ENCODE assay signal across 1 cellular context in genomic region chr9:133973791-133974630, GRCh38.
TF ChIP-seq lines count a peak whose summit lies in the region.

No MANE protein-coding gene starts in this region.

TF ChIP-seq in HepG2, 621 proteins besides CTCF, POLR2A, EP300 and RAD21 (continued from another document and continues in another):
- TF ChIP-seq, protein P1, sequence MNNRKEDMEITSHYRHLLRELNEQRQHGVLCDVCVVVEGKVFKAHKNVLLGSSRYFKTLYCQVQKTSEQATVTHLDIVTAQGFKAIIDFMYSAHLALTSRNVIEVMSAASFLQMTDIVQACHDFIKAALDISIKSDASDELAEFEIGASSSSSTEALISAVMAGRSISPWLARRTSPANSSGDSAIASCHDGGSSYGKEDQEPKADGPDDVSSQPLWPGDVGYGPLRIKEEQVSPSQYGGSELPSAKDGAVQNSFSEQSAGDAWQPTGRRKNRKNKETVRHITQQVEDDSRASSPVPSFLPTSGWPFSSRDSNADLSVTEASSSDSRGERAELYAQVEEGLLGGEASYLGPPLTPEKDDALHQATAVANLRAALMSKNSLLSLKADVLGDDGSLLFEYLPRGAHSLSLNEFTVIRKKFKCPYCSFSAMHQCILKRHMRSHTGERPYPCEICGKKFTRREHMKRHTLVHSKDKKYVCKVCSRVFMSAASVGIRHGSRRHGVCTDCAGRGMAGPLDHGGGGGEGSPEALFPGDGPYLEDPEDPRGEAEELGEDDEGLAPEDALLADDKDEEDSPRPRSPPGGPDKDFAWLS (CRISPR knock-in tag; IDR thresholded peaks at IDR 0.05; ENCODE audit: borderline replicate concordance) = no peak
- TF ChIP-seq SMAD3 (CRISPR knock-in tag; IDR thresholded peaks at IDR 0.05) (no peak), ZNF362 (CRISPR knock-in tag; IDR thresholded peaks at IDR 0.05; ENCODE audit: borderline replicate concordance) (no peak), ZNF672 (CRISPR knock-in tag; IDR thresholded peaks at IDR 0.05) (no peak), FOSL1 (CRISPR knock-in tag; IDR thresholded peaks at IDR 0.05; ENCODE audit: borderline replicate concordance) (no peak), SNAI1 (CRISPR knock-in tag; IDR thresholded peaks at IDR 0.05; ENCODE audit: borderline replicate concordance) (no peak), ASH2L (IDR thresholded peaks at IDR 0.05; ENCODE audit: insufficient read length, low read depth, low read length) (no peak), ZNF784 (CRISPR knock-in tag; IDR thresholded peaks at IDR 0.05; ENCODE audit: borderline replicate concordance) (no peak), MYNN (CRISPR knock-in tag; IDR thresholded peaks at IDR 0.05; ENCODE audit: low read depth) (no peak), HNF4G (IDR thresholded peaks at IDR 0.05; ENCODE audit: borderline replicate concordance, low read depth, low read length) (peak; percentile 38; the same call in 1 of the 2 replicates), HNF4G (CRISPR knock-in tag; IDR thresholded peaks at IDR 0.05; ENCODE audit: borderline replicate concordance, low read depth) (no peak; the same call in 1 of the 2 replicates), ZNF317 (CRISPR knock-in tag; IDR thresholded peaks at IDR 0.05) (peak; percentile 67; the same call in 1 of the 2 replicates), ZNF567 (CRISPR knock-in tag; IDR thresholded peaks at IDR 0.05; ENCODE audit: borderline replicate concordance) (no peak), ZNF350 (CRISPR knock-in tag; IDR thresholded peaks at IDR 0.05; ENCODE audit: borderline replicate concordance, low read depth) (no peak), BHLHE40 (IDR thresholded peaks at IDR 0.05; ENCODE audit: low read length) (no peak), NRL (CRISPR knock-in tag; IDR thresholded peaks at IDR 0.05; ENCODE audit: borderline replicate concordance) (no peak), PAF1 (CRISPR knock-in tag; IDR thresholded peaks at IDR 0.05) (no peak), ZNF678 (CRISPR knock-in tag; IDR thresholded peaks at IDR 0.05) (no peak), TBP (CRISPR knock-in tag; IDR thresholded peaks at IDR 0.05) (no peak), KLF13 (CRISPR knock-in tag; IDR thresholded peaks at IDR 0.05) (no peak), ZNF768 (CRISPR knock-in tag; IDR thresholded peaks at IDR 0.05) (no peak), HMG20A (CRISPR knock-in tag; IDR thresholded peaks at IDR 0.05; ENCODE audit: borderline replicate concordance) (no peak), NR2F1 (CRISPR knock-in tag; IDR thresholded peaks at IDR 0.05) (peak in 1 of 2 experiments; percentile 63; a peak in 1 of 4 replicates), SIX4 (CRISPR knock-in tag; IDR thresholded peaks at IDR 0.05) (no peak), PHF20 (CRISPR knock-in tag; IDR thresholded peaks at IDR 0.05) (no peak), ZNF282 (IDR thresholded peaks at IDR 0.05; ENCODE audit: partially characterized antibody) (no peak), PHB2 (IDR thresholded peaks at IDR 0.05; ENCODE audit: partially characterized antibody) (no peak), HOXA7 (CRISPR knock-in tag; IDR thresholded peaks at IDR 0.05) (no peak), MED13 (CRISPR knock-in tag; IDR thresholded peaks at IDR 0.05) (no peak), ZNF704 (CRISPR knock-in tag; IDR thresholded peaks at IDR 0.05; ENCODE audit: borderline replicate concordance) (no peak), GPN1 (CRISPR knock-in tag; IDR thresholded peaks at IDR 0.05; ENCODE audit: borderline replicate concordance) (no peak), NFYC (CRISPR knock-in tag; IDR thresholded peaks at IDR 0.05) (no peak), ZNF557 (CRISPR knock-in tag; IDR thresholded peaks at IDR 0.05) (no peak), SMARCE1 (IDR thresholded peaks at IDR 0.05; ENCODE audit: borderline replicate concordance) (no peak), KDM1A (CRISPR knock-in tag; IDR thresholded peaks at IDR 0.05) (no peak), ZNF501 (CRISPR knock-in tag; IDR thresholded peaks at IDR 0.05) (0 out of 2 replicates have a peak, but pooled peaks have one; percentile 35), ATF4 (CRISPR knock-in tag; IDR thresholded peaks at IDR 0.05) (no peak), ZNF253 (CRISPR knock-in tag; IDR thresholded peaks at IDR 0.05; ENCODE audit: borderline replicate concordance) (no peak), ZNF251 (CRISPR knock-in tag; IDR thresholded peaks at IDR 0.05) (no peak), KLF6 (CRISPR knock-in tag; IDR thresholded peaks at IDR 0.05) (no peak), ZNF790 (CRISPR knock-in tag; IDR thresholded peaks at IDR 0.05; ENCODE audit: borderline replicate concordance) (no peak)
- TF ChIP-seq, protein P2, sequence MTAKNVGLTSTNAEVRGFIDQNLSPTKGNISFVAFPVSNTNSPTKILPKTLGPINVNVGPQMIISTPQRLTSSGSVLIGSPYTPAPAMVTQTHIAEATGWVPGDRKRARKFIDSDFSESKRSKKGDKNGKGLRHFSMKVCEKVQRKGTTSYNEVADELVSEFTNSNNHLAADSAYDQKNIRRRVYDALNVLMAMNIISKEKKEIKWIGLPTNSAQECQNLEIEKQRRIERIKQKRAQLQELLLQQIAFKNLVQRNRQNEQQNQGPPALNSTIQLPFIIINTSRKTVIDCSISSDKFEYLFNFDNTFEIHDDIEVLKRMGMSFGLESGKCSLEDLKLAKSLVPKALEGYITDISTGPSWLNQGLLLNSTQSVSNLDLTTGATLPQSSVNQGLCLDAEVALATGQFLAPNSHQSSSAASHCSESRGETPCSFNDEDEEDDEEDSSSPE (CRISPR knock-in tag; IDR thresholded peaks at IDR 0.05) = no peak
- TF ChIP-seq, protein P3, sequence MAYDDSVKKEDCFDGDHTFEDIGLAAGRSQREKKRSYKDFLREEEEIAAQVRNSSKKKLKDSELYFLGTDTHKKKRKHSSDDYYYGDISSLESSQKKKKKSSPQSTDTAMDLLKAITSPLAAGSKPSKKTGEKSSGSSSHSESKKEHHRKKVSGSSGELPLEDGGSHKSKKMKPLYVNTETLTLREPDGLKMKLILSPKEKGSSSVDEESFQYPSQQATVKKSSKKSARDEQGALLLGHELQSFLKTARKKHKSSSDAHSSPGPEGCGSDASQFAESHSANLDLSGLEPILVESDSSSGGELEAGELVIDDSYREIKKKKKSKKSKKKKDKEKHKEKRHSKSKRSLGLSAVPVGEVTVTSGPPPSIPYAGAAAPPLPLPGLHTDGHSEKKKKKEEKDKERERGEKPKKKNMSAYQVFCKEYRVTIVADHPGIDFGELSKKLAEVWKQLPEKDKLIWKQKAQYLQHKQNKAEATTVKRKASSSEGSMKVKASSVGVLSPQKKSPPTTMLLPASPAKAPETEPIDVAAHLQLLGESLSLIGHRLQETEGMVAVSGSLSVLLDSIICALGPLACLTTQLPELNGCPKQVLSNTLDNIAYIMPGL (CRISPR knock-in tag; IDR thresholded peaks at IDR 0.05; ENCODE audit: borderline replicate concordance in 1 of 2, low read depth in 1 of 2) = no peak
- TF ChIP-seq, protein P4, sequence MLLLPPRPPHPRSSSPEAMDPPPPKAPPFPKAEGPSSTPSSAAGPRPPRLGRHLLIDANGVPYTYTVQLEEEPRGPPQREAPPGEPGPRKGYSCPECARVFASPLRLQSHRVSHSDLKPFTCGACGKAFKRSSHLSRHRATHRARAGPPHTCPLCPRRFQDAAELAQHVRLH (CRISPR knock-in tag; IDR thresholded peaks at IDR 0.05; ENCODE audit: borderline replicate concordance, low read depth) = no peak; the same call in 1 of the 2 replicates
- TF ChIP-seq, protein P5, sequence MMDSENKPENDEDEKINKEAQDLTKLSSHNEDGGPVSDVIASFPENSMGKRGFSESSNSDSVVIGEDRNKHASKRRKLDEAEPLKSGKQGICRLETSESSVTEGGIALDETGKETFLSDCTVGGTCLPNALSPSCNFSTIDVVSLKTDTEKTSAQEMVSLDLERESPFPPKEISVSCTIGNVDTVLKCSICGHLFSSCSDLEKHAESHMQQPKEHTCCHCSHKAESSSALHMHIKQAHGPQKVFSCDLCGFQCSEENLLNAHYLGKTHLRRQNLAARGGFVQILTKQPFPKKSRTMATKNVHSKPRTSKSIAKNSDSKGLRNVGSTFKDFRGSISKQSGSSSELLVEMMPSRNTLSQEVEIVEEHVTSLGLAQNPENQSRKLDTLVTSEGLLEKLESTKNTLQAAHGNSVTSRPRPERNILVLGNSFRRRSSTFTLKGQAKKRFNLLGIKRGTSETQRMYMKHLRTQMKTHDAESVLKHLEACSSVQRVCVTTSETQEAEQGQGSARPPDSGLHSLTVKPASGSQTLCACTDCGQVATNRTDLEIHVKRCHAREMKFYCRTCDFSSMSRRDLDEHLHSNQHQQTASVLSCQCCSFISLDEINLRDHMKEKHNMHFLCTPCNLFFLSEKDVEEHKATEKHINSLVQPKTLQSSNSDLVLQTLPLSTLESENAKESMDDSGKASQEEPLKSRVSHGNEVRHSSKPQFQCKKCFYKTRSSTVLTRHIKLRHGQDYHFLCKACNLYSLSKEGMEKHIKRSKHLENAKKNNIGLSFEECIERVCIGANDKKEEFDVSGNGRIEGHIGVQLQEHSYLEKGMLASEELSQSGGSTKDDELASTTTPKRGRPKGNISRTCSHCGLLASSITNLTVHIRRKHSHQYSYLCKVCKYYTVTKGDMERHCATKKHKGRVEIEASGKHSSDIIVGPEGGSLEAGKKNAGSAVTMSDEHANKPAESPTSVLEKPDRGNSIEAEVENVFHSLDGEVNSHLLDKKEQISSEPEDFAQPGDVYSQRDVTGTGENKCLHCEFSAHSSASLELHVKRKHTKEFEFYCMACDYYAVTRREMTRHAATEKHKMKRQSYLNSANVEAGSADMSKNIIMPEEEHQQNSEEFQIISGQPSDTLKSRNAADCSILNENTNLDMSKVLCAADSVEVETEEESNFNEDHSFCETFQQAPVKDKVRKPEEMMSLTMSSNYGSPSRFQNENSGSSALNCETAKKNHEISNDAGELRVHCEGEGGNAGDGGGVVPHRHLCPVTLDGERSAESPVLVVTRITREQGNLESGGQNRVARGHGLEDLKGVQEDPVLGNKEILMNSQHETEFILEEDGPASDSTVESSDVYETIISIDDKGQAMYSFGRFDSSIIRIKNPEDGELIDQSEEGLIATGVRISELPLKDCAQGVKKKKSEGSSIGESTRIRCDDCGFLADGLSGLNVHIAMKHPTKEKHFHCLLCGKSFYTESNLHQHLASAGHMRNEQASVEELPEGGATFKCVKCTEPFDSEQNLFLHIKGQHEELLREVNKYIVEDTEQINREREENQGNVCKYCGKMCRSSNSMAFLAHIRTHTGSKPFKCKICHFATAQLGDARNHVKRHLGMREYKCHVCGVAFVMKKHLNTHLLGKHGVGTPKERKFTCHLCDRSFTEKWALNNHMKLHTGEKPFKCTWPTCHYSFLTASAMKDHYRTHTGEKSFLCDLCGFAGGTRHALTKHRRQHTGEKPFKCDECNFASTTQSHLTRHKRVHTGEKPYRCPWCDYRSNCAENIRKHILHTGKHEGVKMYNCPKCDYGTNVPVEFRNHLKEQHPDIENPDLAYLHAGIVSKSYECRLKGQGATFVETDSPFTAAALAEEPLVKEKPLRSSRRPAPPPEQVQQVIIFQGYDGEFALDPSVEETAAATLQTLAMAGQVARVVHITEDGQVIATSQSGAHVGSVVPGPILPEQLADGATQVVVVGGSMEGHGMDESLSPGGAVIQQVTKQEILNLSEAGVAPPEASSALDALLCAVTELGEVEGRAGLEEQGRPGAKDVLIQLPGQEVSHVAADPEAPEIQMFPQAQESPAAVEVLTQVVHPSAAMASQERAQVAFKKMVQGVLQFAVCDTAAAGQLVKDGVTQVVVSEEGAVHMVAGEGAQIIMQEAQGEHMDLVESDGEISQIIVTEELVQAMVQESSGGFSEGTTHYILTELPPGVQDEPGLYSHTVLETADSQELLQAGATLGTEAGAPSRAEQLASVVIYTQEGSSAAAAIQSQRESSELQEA (CRISPR knock-in tag; IDR thresholded peaks at IDR 0.05; ENCODE audit: not compliant biosample characterization) = no peak
- TF ChIP-seq, protein P6, sequence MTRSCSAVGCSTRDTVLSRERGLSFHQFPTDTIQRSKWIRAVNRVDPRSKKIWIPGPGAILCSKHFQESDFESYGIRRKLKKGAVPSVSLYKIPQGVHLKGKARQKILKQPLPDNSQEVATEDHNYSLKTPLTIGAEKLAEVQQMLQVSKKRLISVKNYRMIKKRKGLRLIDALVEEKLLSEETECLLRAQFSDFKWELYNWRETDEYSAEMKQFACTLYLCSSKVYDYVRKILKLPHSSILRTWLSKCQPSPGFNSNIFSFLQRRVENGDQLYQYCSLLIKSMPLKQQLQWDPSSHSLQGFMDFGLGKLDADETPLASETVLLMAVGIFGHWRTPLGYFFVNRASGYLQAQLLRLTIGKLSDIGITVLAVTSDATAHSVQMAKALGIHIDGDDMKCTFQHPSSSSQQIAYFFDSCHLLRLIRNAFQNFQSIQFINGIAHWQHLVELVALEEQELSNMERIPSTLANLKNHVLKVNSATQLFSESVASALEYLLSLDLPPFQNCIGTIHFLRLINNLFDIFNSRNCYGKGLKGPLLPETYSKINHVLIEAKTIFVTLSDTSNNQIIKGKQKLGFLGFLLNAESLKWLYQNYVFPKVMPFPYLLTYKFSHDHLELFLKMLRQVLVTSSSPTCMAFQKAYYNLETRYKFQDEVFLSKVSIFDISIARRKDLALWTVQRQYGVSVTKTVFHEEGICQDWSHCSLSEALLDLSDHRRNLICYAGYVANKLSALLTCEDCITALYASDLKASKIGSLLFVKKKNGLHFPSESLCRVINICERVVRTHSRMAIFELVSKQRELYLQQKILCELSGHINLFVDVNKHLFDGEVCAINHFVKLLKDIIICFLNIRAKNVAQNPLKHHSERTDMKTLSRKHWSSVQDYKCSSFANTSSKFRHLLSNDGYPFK (CRISPR knock-in tag; IDR thresholded peaks at IDR 0.05; ENCODE audit: borderline replicate concordance) = no peak
